Comparison of ENCODE assay signal across 8 cellular contexts in the genomic region with DNA sequence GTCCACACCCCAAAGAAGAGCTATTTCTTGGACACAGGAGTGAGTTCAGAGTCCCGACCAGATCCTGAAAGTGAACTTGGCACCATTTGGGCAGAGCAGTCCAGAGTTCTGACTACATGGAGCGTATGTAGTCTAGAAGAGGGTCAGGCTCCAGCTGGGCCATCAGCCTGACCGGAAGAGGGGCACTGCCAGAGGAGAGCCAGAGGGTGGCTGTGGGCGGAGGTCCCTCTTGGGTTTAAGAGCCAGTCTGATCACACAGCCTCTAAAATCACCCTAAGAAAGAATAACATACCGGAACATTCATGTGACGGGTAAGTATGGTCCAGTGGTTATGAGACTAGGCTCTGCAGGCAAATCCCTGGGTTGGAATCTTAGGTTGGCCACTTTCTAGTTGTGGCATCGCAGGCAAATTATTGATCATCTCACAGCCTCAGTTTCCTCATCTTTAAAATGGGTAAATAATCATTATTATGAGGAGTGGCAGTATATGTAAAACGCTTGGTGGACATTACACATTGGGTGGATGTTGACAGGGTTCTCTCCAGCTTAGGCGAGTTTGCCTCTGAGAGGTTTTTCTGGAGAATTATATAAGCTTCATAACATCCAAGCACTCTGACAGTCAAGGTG. TPM values are rescaled to one million over a fixed set of nuclear protein-coding genes. Genes with fewer than 3 reads are reported as not detected.
A peak's percentile ranks its signal among the peaks of the same experiment; 100 is the strongest.
DNase-seq lines count a peak whose midpoint lies in the region; ATAC-seq and TF ChIP-seq lines count a peak whose summit lies in the region.

No MANE protein-coding gene starts in this region.

- H3K36me3 ChIP-seq in GM23248 (ENCODE audit: low read depth) (no peaks in the 10 kb centered on the region), skeletal muscle satellite cell (ENCODE audit: insufficient read depth, low read length) (no peaks in the 10 kb centered on the region)

- no peaks in the 10 kb centered on the region for H4K20me1 ChIP-seq in GM23248 (ENCODE audit: insufficient read depth)

- H3K9me3 ChIP-seq in GM23248 (ENCODE audit: low read depth) = no peaks in the 10 kb centered on the region
- no peaks in the 10 kb centered on the region for H3K9me3 ChIP-seq in skeletal muscle satellite cell (replicated peaks; ENCODE audit: low read length)

- POLR2A ChIA-PET in activated B cell treated with CpG ODN at 0.5 μM for 24 hours (lab: Charles Lee) = interaction anchor here (0.7 to 4.3 kb wide), 4 partner anchors 11 to 408 kb away, joined by 3 to 38 read pairs (median 6); no protein-coding TSS in a partner anchor

- H3K4me1 Mint-ChIP-seq in activated B cell treated with CpG ODN at 0.5 μM for 24 hours = peaks cover 30% of the 10 kb centered on the region
- H3K4me1 Mint-ChIP-seq in glutamatergic neuron (ENCODE audit: low read depth, unreplicated experiment) = peaks cover 12% of the 10 kb centered on the region

- no peaks in the 10 kb centered on the region for H3K27me3 ChIP-seq in GM23248 (replicated peaks; ENCODE audit: insufficient read depth)
- H3K27me3 ChIP-seq in skeletal muscle satellite cell (ENCODE audit: control insufficient read depth, insufficient read depth, low read length) = no peaks in the 10 kb centered on the region

- peaks cover 27% of the 10 kb centered on the region for H3K79me2 ChIP-seq in GM23248 (ENCODE audit: insufficient read depth)

- H3K4me1 ChIP-seq in GM23248 (ENCODE audit: insufficient read depth) (peaks cover 9% of the 10 kb centered on the region), skeletal muscle satellite cell (ENCODE audit: control insufficient read depth, insufficient read depth, low read length) (peaks cover 12% of the 10 kb centered on the region)

- H3K9me3 Mint-ChIP-seq in activated B cell treated with CpG ODN at 0.5 μM for 24 hours (no peaks in the 10 kb centered on the region), glutamatergic neuron (ENCODE audit: unreplicated experiment) (peaks cover 20% of the 10 kb centered on the region)

- peak overlapping the region; percentile 95 for H2AFZ ChIP-seq in GM23248

- H3K4me2 ChIP-seq in GM23248 (ENCODE audit: unreplicated experiment) = peak overlapping the region; percentile 95
- H3K4me2 ChIP-seq in skeletal muscle satellite cell (ENCODE audit: low read length) = peak overlapping the region; percentile 90

- H3K4me3 Mint-ChIP-seq in activated B cell treated with CpG ODN at 0.5 μM for 24 hours = peak overlapping the region; percentile 97
- H3K4me3 Mint-ChIP-seq in glutamatergic neuron (ENCODE audit: unreplicated experiment) = peak overlapping the region; percentile 98

- H3K27me3 Mint-ChIP-seq in activated B cell treated with CpG ODN at 0.5 μM for 24 hours (peaks cover 2% of the 10 kb centered on the region), glutamatergic neuron (ENCODE audit: unreplicated experiment) (peaks cover 9% of the 10 kb centered on the region)

- 78 to 79% methylated on average over 9 of the region's 9 CpGs for WGBS in GM23248 (ENCODE audit: low coverage in 1 of 2, low lambda C conversion rate in 2 of 2, missing lambda C conversion rate in 2 of 2), 2 experiments

- H3K9me2 ChIP-seq in GM23248 (ENCODE audit: insufficient read depth) = no peaks in the 10 kb centered on the region

- peak overlapping the region; percentile 91 for H3K27ac ChIP-seq in GM23248

- ATAC-seq in activated B cell treated with CpG ODN at 0.5 μM for 24 hours (ENCODE audit: low read depth) (no peak), GM19467 (IDR thresholded peaks at IDR 0.05; ENCODE audit: unreplicated experiment) (no peak)

- H3F3A ChIP-seq in GM23248 (ENCODE audit: insufficient read depth) = peaks cover 7% of the 10 kb centered on the region; the same call in 1 of the 2 replicates

- H3K27ac Mint-ChIP-seq in activated B cell treated with CpG ODN at 0.5 μM for 24 hours (peak overlapping the region; percentile 97), glutamatergic neuron (ENCODE audit: unreplicated experiment) (peak overlapping the region; percentile 98)

- in situ Hi-C loops in GM23248 (cut with MboI) = loop anchor here (10.0 to 25.0 kb wide), 4 partner anchors 115 to 602 kb away; no protein-coding TSS in a partner anchor

- peak overlapping the region; percentile 97 for H3K4me3 ChIP-seq in GM23248
- H3K4me3 ChIP-seq in skeletal muscle satellite cell (ENCODE audit: low read length) = peak overlapping the region; percentile 76

- intact Hi-C loops in activated B cell treated with CpG ODN at 0.5 μM for 24 hours (cut with micrococcal nuclease) = loop anchor here (2.0 to 10.0 kb wide), 9 partner anchors 62 to 1988 kb away; no protein-coding TSS in a partner anchor

- peaks cover 18% of the 10 kb centered on the region for H3K36me3 Mint-ChIP-seq in activated B cell treated with CpG ODN at 0.5 μM for 24 hours (ENCODE audit: low read depth)
- no peaks in the 10 kb centered on the region for H3K36me3 Mint-ChIP-seq in glutamatergic neuron (ENCODE audit: unreplicated experiment)

- DNase-seq in GM23248 (no peak), activated B cell treated with CpG ODN at 0.5 μM for 24 hours (no peak), glutamatergic neuron (no peak), NCI-H146 treated with DMSO at 0.1 percent for 48 hours (lab: John Stamatoyannopoulos, UW; ENCODE audit: unreplicated experiment) (no peak), NCI-H226 (no peak)
- no peak for DNase-seq in activated CD4-positive, alpha-beta T cell treated with anti-CD3 and anti-CD28 coated beads, Interleukin-2, amount 50 U/mL, for 48 hours

- CTCF ChIA-PET in activated B cell treated with CpG ODN at 0.5 μM for 24 hours (lab: Charles Lee) = no interaction called here

- TF ChIP-seq CTCF in activated B cell treated with CpG ODN at 0.5 μM for 24 hours (IDR thresholded peaks at IDR 0.05) (no peak), glutamatergic neuron (IDR thresholded peaks at IDR 0.05; ENCODE audit: partially characterized antibody, unreplicated experiment) (no peak)

- H3K9ac ChIP-seq in GM23248 = peak overlapping the region; percentile 85
- H3K9ac ChIP-seq in skeletal muscle satellite cell (ENCODE audit: low read depth, low read length) = peak overlapping the region; percentile 89

RNA-seq across cellular contexts. Expression of a gene that starts 2.1 kb away (rescaled TPM):
- 10.9 and 12.9 TPM in 2 replicates for total RNA-seq in GM23248 (2014; rRNA removed; shearing (Covaris generic))
- polyA plus RNA-seq in GM23248 (2016; fragmentation: Nextera tagmentation; extraction: Ambion mirVana) = 13.1 and 13.2 TPM in 2 replicates
- total RNA-seq in activated B cell treated with CpG ODN at 0.5 μM for 24 hours (10.7 and 12.2 TPM in 2 replicates), glutamatergic neuron (ENCODE audit: unreplicated experiment) (24.5 TPM)
- 11.4 and 17.0 TPM in 2 replicates for total RNA-seq in skeletal muscle satellite cell (2012; rRNA removed)
